ENCODE assay signal across 1 cellular context in genomic region chr2:163735692-163736432, GRCh38.
TF ChIP-seq lines count a peak whose summit lies in the region.

Gene FIGN, minus strand, starts transcription at chr2:163736008. Its CDS starts 1,081 bp downstream, at chr2:163734927.

TF ChIP-seq in HEK293, 187 proteins besides CTCF, POLR2A, EP300 and RAD21 (continued from another document):
- no peak for TF ChIP-seq PATZ1 (tag by site-specific recombination; IDR thresholded peaks at IDR 0.05)
- no peak for TF ChIP-seq ZFP41 (tag by site-specific recombination; IDR thresholded peaks at IDR 0.05; ENCODE audit: borderline replicate concordance)
- no peak for TF ChIP-seq ZSCAN18 (tag by site-specific recombination; IDR thresholded peaks at IDR 0.05)
- TF ChIP-seq KLF8 (tag by site-specific recombination; IDR thresholded peaks at IDR 0.05): peak; percentile 45; the same call in 1 of the 2 replicates
- TF ChIP-seq PRDM1 (tag by site-specific recombination; IDR thresholded peaks at IDR 0.05): peak; percentile 86
- no peak for TF ChIP-seq ZNF221 (tag by site-specific recombination; IDR thresholded peaks at IDR 0.05; ENCODE audit: borderline replicate concordance)
- no peak for TF ChIP-seq ZNF561 (tag by site-specific recombination; IDR thresholded peaks at IDR 0.05; ENCODE audit: borderline replicate concordance)
- TF ChIP-seq ZXDB (tag by site-specific recombination; IDR thresholded peaks at IDR 0.05): peak; percentile 25; the same call in 1 of the 2 replicates
- TF ChIP-seq PRDM4 (tag by site-specific recombination; IDR thresholded peaks at IDR 0.05): 0 out of 2 replicates have a peak, but pooled peaks have one; percentile 11
- no peak for TF ChIP-seq ZSCAN30 (tag by site-specific recombination; IDR thresholded peaks at IDR 0.05)
- no peak for TF ChIP-seq REST (tag by site-specific recombination; IDR thresholded peaks at IDR 0.05)
- TF ChIP-seq ZNF398 (tag by site-specific recombination; IDR thresholded peaks at IDR 0.05): peak; percentile 98
- no peak for TF ChIP-seq ZNF433 (tag by site-specific recombination; IDR thresholded peaks at IDR 0.05; ENCODE audit: low read depth)
- TF ChIP-seq ZNF596 (tag by site-specific recombination; IDR thresholded peaks at IDR 0.05): no peak
- no peak for TF ChIP-seq GLIS2 (tag by site-specific recombination; IDR thresholded peaks at IDR 0.05)
- peak; percentile 45; the same call in 1 of the 2 replicates for TF ChIP-seq YY1 (tag by site-specific recombination; IDR thresholded peaks at IDR 0.05)
- no peak for TF ChIP-seq ZNF26 (tag by site-specific recombination; IDR thresholded peaks at IDR 0.05)
- TF ChIP-seq ZNF692 (tag by site-specific recombination; IDR thresholded peaks at IDR 0.05): 0 out of 2 replicates have a peak, but pooled peaks have one; percentile 42
- TF ChIP-seq HOXC10 (CRISPR knock-in tag; IDR thresholded peaks at IDR 0.05): 0 out of 2 replicates have a peak, but pooled peaks have one; percentile 56
- peak; percentile 33; the same call in 1 of the 2 replicates for TF ChIP-seq SP2 (tag by site-specific recombination; IDR thresholded peaks at IDR 0.05)
- TF ChIP-seq ZNF426 (tag by site-specific recombination; IDR thresholded peaks at IDR 0.05): no peak
- peak; percentile 79 for TF ChIP-seq ZBTB6 (tag by site-specific recombination; IDR thresholded peaks at IDR 0.05)
- TF ChIP-seq ZNF707 (tag by site-specific recombination; IDR thresholded peaks at IDR 0.05): no peak
- TF ChIP-seq GFI1B (tag by site-specific recombination; IDR thresholded peaks at IDR 0.05): 0 out of 2 replicates have a peak, but pooled peaks have one; percentile 20
- 0 out of 2 replicates have a peak, but pooled peaks have one; percentile 11 for TF ChIP-seq ZBTB11 (tag by site-specific recombination; conservative IDR thresholded peaks at IDR 0.05; ENCODE audit: low read depth)
- peak; percentile 32; the same call in 1 of the 2 replicates for TF ChIP-seq ZNF600 (tag by site-specific recombination; IDR thresholded peaks at IDR 0.05)
TF ChIP-seq in HEK293: peak in this region for 19.
